In the genomic region with DNA sequence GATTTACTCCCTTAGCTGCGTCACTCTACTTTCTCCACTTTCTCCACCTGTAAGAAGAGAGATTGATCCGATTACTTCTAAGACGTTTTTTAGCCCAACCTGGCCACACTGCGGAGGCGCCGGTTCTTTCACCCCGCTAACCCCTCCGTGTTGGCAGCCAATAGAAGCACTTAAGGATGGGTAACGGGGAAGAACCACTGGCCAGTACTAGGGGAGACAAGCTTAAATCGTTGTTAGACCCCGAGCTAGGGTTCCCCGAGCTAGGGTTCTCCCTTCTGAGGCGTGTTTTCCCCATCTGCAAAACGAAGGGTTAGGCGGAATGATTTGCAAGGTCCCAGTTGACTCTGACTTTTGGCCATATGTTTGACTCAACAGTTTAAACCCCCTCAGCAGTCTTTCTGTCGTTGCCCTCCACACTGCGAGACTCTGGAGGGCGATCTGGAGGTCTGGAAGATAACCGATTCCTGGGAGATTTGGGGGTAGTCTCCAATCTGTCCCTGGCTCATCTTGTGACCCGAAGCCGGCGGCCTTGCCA, we compare ENCODE assay signal across 1 cellular context.
A peak's percentile ranks its signal among the peaks of the same experiment; 100 is the strongest.
TF ChIP-seq lines count a peak whose summit lies in the region.

No MANE protein-coding gene starts in this region.

TF ChIP-seq in HepG2, 621 proteins besides CTCF, POLR2A, EP300 and RAD21 (continued from another document):
- TF ChIP-seq GATA4 (IDR thresholded peaks at IDR 0.05; ENCODE audit: borderline replicate concordance, low read depth) (no peak), CCDC6 (CRISPR knock-in tag; IDR thresholded peaks at IDR 0.05) (0 out of 2 replicates have a peak, but pooled peaks have one; percentile 6), ZBTB3 (CRISPR knock-in tag; IDR thresholded peaks at IDR 0.05; ENCODE audit: borderline replicate concordance, low read depth) (no peak), ZNF782 (CRISPR knock-in tag; IDR thresholded peaks at IDR 0.05; ENCODE audit: borderline replicate concordance) (peak; percentile 13; the same call in 1 of the 2 replicates), MAFF (IDR thresholded peaks at IDR 0.05; ENCODE audit: low read depth, low read length) (peak; percentile 75), ZNF572 (CRISPR knock-in tag; IDR thresholded peaks at IDR 0.05) (0 out of 2 replicates have a peak, but pooled peaks have one; percentile 53), AGO2 (optimal IDR thresholded peaks at IDR 0.05; ENCODE audit: low read depth, low read length) (no peak), ZNF589 (CRISPR knock-in tag; conservative IDR thresholded peaks at IDR 0.05) (0 out of 2 replicates have a peak, but pooled peaks have one; percentile 22), ZNF431 (CRISPR knock-in tag; IDR thresholded peaks at IDR 0.05; ENCODE audit: borderline replicate concordance, low read depth) (0 out of 2 replicates have a peak, but pooled peaks have one; percentile 2), CENPT (CRISPR knock-in tag; IDR thresholded peaks at IDR 0.05; ENCODE audit: low read depth) (no peak), TEAD2 (CRISPR knock-in tag; IDR thresholded peaks at IDR 0.05) (no peak), EED (CRISPR knock-in tag; IDR thresholded peaks at IDR 0.05) (0 out of 2 replicates have a peak, but pooled peaks have one; percentile 66), MAFK (conservative IDR thresholded peaks at IDR 0.05 in 1 of 2, IDR thresholded peaks at IDR 0.05 in 1 of 2; ENCODE audit: low read length in 2 of 2) (peak; percentile 75 to 78; a peak in 3 of 4 replicates), ZFX (CRISPR knock-in tag; IDR thresholded peaks at IDR 0.05; ENCODE audit: low read depth) (peak; percentile 20; the same call in 1 of the 2 replicates), KDM5A (IDR thresholded peaks at IDR 0.05; ENCODE audit: borderline replicate concordance, low read length) (peak; percentile 0; the same call in 1 of the 2 replicates), HNRNPL (IDR thresholded peaks at IDR 0.05; ENCODE audit: low read depth, low read length) (0 out of 2 replicates have a peak, but pooled peaks have one; percentile 3), CREM (IDR thresholded peaks at IDR 0.05) (no peak), CREM (CRISPR knock-in tag; IDR thresholded peaks at IDR 0.05) (no peak), ZNF501 (CRISPR knock-in tag; IDR thresholded peaks at IDR 0.05) (no peak), ZNF772 (CRISPR knock-in tag; IDR thresholded peaks at IDR 0.05) (0 out of 2 replicates have a peak, but pooled peaks have one; percentile 2), ZNF777 (CRISPR knock-in tag; IDR thresholded peaks at IDR 0.05) (peak; percentile 10; the same call in 1 of the 2 replicates), MBD4 (IDR thresholded peaks at IDR 0.05; ENCODE audit: borderline replicate concordance, low read length) (no peak), HNF4A (CRISPR knock-in tag; IDR thresholded peaks at IDR 0.05) (no peak), ZNF747 (CRISPR knock-in tag; IDR thresholded peaks at IDR 0.05; ENCODE audit: borderline replicate concordance) (peak; percentile 74; the same call in 1 of the 2 replicates), ZNF121 (CRISPR knock-in tag; IDR thresholded peaks at IDR 0.05) (no peak), JDP2 (CRISPR knock-in tag; IDR thresholded peaks at IDR 0.05; ENCODE audit: borderline replicate concordance) (no peak), ZNF564 (CRISPR knock-in tag; IDR thresholded peaks at IDR 0.05) (0 out of 2 replicates have a peak, but pooled peaks have one; percentile 23)
- TF ChIP-seq, protein P1, sequence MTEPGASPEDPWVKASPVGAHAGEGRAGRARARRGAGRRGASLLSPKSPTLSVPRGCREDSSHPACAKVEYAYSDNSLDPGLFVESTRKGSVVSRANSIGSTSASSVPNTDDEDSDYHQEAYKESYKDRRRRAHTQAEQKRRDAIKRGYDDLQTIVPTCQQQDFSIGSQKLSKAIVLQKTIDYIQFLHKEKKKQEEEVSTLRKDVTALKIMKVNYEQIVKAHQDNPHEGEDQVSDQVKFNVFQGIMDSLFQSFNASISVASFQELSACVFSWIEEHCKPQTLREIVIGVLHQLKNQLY (CRISPR knock-in tag; IDR thresholded peaks at IDR 0.05) = no peak
- TF ChIP-seq, protein P2, sequence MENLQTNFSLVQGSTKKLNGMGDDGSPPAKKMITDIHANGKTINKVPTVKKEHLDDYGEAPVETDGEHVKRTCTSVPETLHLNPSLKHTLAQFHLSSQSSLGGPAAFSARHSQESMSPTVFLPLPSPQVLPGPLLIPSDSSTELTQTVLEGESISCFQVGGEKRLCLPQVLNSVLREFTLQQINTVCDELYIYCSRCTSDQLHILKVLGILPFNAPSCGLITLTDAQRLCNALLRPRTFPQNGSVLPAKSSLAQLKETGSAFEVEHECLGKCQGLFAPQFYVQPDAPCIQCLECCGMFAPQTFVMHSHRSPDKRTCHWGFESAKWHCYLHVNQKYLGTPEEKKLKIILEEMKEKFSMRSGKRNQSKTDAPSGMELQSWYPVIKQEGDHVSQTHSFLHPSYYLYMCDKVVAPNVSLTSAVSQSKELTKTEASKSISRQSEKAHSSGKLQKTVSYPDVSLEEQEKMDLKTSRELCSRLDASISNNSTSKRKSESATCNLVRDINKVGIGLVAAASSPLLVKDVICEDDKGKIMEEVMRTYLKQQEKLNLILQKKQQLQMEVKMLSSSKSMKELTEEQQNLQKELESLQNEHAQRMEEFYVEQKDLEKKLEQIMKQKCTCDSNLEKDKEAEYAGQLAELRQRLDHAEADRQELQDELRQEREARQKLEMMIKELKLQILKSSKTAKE (CRISPR knock-in tag; IDR thresholded peaks at IDR 0.05; ENCODE audit: borderline replicate concordance) = no peak
- TF ChIP-seq, protein P3, sequence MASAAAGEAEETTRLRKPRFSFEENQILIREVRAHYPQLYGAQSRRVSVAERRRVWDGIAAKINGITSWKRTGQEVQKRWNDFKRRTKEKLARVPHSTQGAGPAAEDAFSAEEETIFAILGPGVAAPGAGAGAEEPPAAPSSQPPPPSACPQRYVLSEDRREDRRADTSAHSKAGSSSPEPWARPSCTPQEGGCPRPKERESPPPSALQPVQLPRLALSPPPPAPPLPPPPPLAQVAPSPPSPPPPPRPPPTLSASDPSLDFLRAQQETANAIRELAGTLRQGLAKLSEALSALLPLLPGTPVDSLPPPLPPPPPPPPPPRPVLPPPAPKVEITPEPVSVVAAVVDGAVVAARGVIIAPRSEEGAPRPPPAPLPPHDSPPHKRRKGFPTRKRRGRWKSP (CRISPR knock-in tag; IDR thresholded peaks at IDR 0.05) = no peak
- TF ChIP-seq, protein P4, sequence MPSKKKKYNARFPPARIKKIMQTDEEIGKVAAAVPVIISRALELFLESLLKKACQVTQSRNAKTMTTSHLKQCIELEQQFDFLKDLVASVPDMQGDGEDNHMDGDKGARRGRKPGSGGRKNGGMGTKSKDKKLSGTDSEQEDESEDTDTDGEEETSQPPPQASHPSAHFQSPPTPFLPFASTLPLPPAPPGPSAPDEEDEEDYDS (CRISPR knock-in tag; IDR thresholded peaks at IDR 0.05) = no peak
- TF ChIP-seq, protein P5, sequence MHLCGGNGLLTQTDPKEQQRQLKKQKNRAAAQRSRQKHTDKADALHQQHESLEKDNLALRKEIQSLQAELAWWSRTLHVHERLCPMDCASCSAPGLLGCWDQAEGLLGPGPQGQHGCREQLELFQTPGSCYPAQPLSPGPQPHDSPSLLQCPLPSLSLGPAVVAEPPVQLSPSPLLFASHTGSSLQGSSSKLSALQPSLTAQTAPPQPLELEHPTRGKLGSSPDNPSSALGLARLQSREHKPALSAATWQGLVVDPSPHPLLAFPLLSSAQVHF (CRISPR knock-in tag; IDR thresholded peaks at IDR 0.05) = 0 out of 2 replicates have a peak, but pooled peaks have one; percentile 9
- TF ChIP-seq, protein P6, sequence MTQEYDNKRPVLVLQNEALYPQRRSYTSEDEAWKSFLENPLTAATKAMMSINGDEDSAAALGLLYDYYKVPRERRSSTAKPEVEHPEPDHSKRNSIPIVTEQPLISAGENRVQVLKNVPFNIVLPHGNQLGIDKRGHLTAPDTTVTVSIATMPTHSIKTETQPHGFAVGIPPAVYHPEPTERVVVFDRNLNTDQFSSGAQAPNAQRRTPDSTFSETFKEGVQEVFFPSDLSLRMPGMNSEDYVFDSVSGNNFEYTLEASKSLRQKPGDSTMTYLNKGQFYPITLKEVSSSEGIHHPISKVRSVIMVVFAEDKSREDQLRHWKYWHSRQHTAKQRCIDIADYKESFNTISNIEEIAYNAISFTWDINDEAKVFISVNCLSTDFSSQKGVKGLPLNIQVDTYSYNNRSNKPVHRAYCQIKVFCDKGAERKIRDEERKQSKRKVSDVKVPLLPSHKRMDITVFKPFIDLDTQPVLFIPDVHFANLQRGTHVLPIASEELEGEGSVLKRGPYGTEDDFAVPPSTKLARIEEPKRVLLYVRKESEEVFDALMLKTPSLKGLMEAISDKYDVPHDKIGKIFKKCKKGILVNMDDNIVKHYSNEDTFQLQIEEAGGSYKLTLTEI (CRISPR knock-in tag; conservative IDR thresholded peaks at IDR 0.05) = no peak
- TF ChIP-seq, protein P7, sequence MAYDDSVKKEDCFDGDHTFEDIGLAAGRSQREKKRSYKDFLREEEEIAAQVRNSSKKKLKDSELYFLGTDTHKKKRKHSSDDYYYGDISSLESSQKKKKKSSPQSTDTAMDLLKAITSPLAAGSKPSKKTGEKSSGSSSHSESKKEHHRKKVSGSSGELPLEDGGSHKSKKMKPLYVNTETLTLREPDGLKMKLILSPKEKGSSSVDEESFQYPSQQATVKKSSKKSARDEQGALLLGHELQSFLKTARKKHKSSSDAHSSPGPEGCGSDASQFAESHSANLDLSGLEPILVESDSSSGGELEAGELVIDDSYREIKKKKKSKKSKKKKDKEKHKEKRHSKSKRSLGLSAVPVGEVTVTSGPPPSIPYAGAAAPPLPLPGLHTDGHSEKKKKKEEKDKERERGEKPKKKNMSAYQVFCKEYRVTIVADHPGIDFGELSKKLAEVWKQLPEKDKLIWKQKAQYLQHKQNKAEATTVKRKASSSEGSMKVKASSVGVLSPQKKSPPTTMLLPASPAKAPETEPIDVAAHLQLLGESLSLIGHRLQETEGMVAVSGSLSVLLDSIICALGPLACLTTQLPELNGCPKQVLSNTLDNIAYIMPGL (CRISPR knock-in tag; IDR thresholded peaks at IDR 0.05; ENCODE audit: borderline replicate concordance in 1 of 2, low read depth in 1 of 2) = no peak; a peak in 1 of 4 replicates
TF ChIP-seq in HepG2: peak in this region for 16.
